In the genomic region with DNA sequence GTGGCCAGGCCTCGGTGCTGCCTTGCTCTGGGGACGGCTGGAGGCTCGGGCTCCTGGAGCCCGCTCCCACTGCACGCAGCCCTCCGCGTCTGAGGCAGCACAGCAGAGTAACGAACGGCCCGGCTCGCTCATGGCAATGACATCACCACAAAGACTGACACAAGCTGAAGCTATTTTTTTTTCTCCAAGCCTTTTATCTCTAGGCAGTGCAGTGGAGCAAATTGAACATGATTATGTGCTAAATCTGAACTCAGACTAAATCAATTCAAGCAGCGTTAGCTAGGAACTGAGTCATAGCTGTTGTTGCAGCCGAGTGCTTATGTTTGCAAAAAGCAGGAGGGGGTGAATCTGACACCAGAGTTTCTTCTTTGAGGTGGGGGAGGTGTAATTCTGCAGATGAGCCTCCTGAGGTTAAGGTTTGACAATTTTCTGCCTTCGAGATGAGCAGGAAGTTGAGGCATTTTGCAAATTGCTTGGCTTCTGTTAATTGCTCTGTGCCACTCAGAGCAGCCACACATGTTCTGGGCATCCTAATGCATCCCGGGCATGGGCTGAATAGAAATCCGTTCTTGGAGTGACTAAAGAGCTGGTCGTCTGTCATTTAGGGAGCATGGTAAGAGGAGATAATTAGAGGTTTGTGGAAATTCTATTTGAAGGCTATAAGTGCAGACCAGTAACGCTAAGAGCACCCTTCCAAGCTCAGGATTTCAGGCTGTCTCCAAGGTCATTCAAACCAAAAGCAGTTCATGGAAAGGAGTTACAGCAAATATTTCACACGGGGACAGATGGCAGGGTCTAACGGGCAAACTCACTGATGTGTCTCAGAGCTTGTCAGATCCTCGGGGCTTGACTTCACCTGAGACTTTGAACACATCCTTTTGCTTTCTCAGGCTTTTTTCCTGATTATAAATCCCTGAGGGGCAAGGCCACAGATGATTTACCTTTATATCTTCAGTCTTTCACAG, we compare ENCODE assay signal across 8 cellular contexts.
DNase-seq lines count a peak whose midpoint lies in the region; ATAC-seq and TF ChIP-seq lines count a peak whose summit lies in the region.

No MANE protein-coding gene starts in this region.

- DNase-seq in Ammon's horn (ENCODE audit: low spot score) (peak; percentile 88), lung (ENCODE audit: low spot score) (no peak), osteocyte (ENCODE audit: extremely low spot score, unreplicated experiment) (no peak)
- DNase-seq in stimulated activated naive CD4-positive, alpha-beta T cell (lab: John Stamatoyannopoulos, UW) = no peak

- no peaks in the 10 kb centered on the region for H3K36me3 ChIP-seq in HUES64 (ENCODE audit: insufficient read depth, low read length)
- no peaks in the 10 kb centered on the region for H3K36me3 ChIP-seq in lung (ENCODE audit: control insufficient read depth in 2 of 2, insufficient read depth in 2 of 2, low read length in 2 of 2)

- H3K4me1 ChIP-seq in HUES64 (ENCODE audit: insufficient read depth, low read length) = peaks cover 16% of the 10 kb centered on the region
- peaks cover 3 to 25% of the 10 kb centered on the region in 2 donors for H3K4me1 ChIP-seq in lung (ENCODE audit: control insufficient read depth in 2 of 2, insufficient read depth in 2 of 2, low read length in 2 of 2)

- no peak overlapping the region for H3K27ac ChIP-seq in HUES64 (ENCODE audit: low read depth, low read length)
- H3K27ac ChIP-seq in angular gyrus (ENCODE audit: low read depth, low read length) = peak overlapping the region; percentile 69
- H3K27ac ChIP-seq in lung (ENCODE audit: low read depth in 1 of 2, low read length in 1 of 2) = no peak overlapping the region

- 43% methylated on average over 21 of the region's 21 CpGs for WGBS in HUES64
- WGBS in lung, 2 donors = 60 to 80% methylated on average over 21 of the region's 21 CpGs

- H3K27me3 Mint-ChIP-seq in osteocyte (ENCODE audit: unreplicated experiment) = peaks cover 9% of the 10 kb centered on the region

- H3K27ac Mint-ChIP-seq in osteocyte (ENCODE audit: unreplicated experiment) = no peak overlapping the region

- ATAC-seq in lung (ENCODE audit: insufficient read depth, low FRiP score) (peak; percentile 36), HG03378 (IDR thresholded peaks at IDR 0.05; ENCODE audit: unreplicated experiment) (no peak), HG03045 (IDR thresholded peaks at IDR 0.05; ENCODE audit: unreplicated experiment) (no peak)

- no peaks in the 10 kb centered on the region for H3K9me3 ChIP-seq in HUES64 (ENCODE audit: insufficient read depth, low read depth, low read length)
- H3K9me3 ChIP-seq in lung (ENCODE audit: control insufficient read depth in 2 of 2, insufficient read depth in 1 of 2, low read length in 1 of 2) = no peaks in the 10 kb centered on the region

- no peak overlapping the region for H3K4me3 Mint-ChIP-seq in osteocyte (ENCODE audit: unreplicated experiment)

- H3K36me3 Mint-ChIP-seq in osteocyte (ENCODE audit: unreplicated experiment) = no peaks in the 10 kb centered on the region

- H3K4me1 Mint-ChIP-seq in osteocyte (ENCODE audit: unreplicated experiment) = peaks cover 6% of the 10 kb centered on the region

- H3K9ac ChIP-seq in HUES64 (ENCODE audit: low read depth, low read length) = 0 out of 2 replicates have a peak overlapping the region, but pooled peaks have one; percentile 19

- H3K4me3 ChIP-seq in HUES64 (ENCODE audit: low read length) (peak overlapping the region; percentile 33; the same call in 1 of the 2 replicates), lung (no peak overlapping the region)

- H3K27me3 ChIP-seq in HUES64 (ENCODE audit: insufficient read depth, low read length) (no peaks in the 10 kb centered on the region), lung (ENCODE audit: control insufficient read depth, insufficient read depth) (no peaks in the 10 kb centered on the region)

- no peak for TF ChIP-seq CTCF in lung (IDR thresholded peaks at IDR 0.05; ENCODE audit: control extremely low read depth, extremely low read depth)
- TF ChIP-seq CTCF in osteocyte (IDR thresholded peaks at IDR 0.05) = no peak

- H3K9me3 Mint-ChIP-seq in osteocyte (ENCODE audit: unreplicated experiment) = no peaks in the 10 kb centered on the region
